In genomic region chrX:16903274-16904019, GRCh38 we compare ENCODE assay signal across 12 cellular contexts.
DNase-seq lines count a peak whose midpoint lies in the region; ATAC-seq, FAIRE-seq and TF ChIP-seq lines count a peak whose summit lies in the region.
"Had no signal": no experiment of that assay in that cellular context is flagged by ENCODE, and none has a peak within 500 bp of the region (broad histone marks: within the 10 kb centered on the region; RNA-seq: fewer than 3 reads in every experiment).

No MANE protein-coding gene starts in this region.

- ATAC-seq in GM19324 (IDR thresholded peaks at IDR 0.05; ENCODE audit: low FRiP score, unreplicated experiment) = peak; percentile 49
- ATAC-seq in HG02981 (IDR thresholded peaks at IDR 0.05; ENCODE audit: unreplicated experiment) = peak; percentile 56
- ATAC-seq in HG03439 (IDR thresholded peaks at IDR 0.05; ENCODE audit: unreplicated experiment) = no peak
- ATAC-seq: esophagus mucosa had no signal

- no peak for TF ChIP-seq POLR2A in H54 (IDR thresholded peaks at IDR 0.05; ENCODE audit: low read depth, low read length)

- no peak for FAIRE-seq in H54 (lab: Jason Lieb, UNC)
- FAIRE-seq: HTR-8/SVneo had no signal

- DNase-seq in NOMO-1 (lab: John Stamatoyannopoulos, UW; ENCODE audit: unreplicated experiment in 2 of 2) = peak; percentile 87 to 93
- no peak for DNase-seq in activated naive CD4-positive, alpha-beta T cell (lab: John Stamatoyannopoulos, UW)
- DNase-seq in H54 (ENCODE audit: insufficient read length, low spot score) = no peak
- DNase-seq in C1 segment of cervical spinal cord (lab: John Stamatoyannopoulos, UW) = no peak
- DNase-seq: adrenal gland, NCI-H510A, Right ventricle myocardium superior had no signal

Comparison
In these comparisons a context has a peak if more than half of its experiments do, and no peak if none do; other contexts are left out.
1. DNase-seq: peak in NOMO-1 (2 of 2); none in activated naive CD4-positive, alpha-beta T cell (0 of 4), H54 (single experiment) and C1 segment of cervical spinal cord (0 of 14).